In the genomic region with DNA sequence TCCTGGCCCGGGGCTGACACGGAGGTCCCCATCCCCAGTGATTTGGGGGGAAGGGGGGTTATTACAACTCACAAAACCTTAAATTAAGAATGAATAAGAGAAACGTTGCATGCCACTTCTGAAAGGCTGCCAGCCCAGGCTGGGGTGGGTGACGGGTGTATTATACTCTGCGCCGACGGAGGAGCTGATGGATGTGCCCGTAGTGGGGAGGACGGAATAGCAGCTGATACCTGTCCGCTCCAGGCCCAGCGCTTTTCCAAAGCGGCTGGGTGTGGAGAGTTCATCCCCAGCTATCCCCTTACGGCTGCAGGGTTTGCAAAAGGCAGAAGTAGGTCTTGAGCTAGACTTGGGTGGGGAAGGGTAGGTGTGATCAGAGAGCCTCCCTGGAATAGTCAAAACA, we compare ENCODE assay signal across 14 cellular contexts.
"Had no signal": no experiment of that assay in that cellular context is flagged by ENCODE, and none has a peak within 500 bp of the region (broad histone marks: within the 10 kb centered on the region; RNA-seq: fewer than 3 reads in every experiment).

No MANE protein-coding gene starts in this region.

- H2AFZ ChIP-seq: hepatocyte had no signal

- H3K79me2 ChIP-seq: hepatocyte had no signal

- H3K4me1 Mint-ChIP-seq: naive B cell had no signal

- H3K4me3 Mint-ChIP-seq: nephron had no signal

- ATAC-seq: esophagus mucosa, gastroesophageal sphincter, left colon had no signal

- H3K4me2 ChIP-seq: hepatocyte had no signal

- H3K4me3 ChIP-seq: gastroesophageal sphincter, hepatocyte had no signal

- H3K9me3 ChIP-seq: gastroesophageal sphincter had no signal

- H3K27ac ChIP-seq: gastroesophageal sphincter, hepatocyte had no signal

- DNase-seq: effector memory CD4-positive, alpha-beta T cell; glutamatergic neuron; kidney; left colon; mesendoderm; naive B cell; small intestine; stimulated activated CD4-positive, alpha-beta T cell treated with anti-CD3 and anti-CD28 coated beads, Interleukin-12 subunit alpha, Interleukin-12 subunit beta, amount 100 ng/mL, for 4 hours; stimulated activated naive CD4-positive, alpha-beta T cell treated with Interleukin-2 at 50 U/mL for 16 hours; trophoblast cell had no signal

- H3K36me3 ChIP-seq: gastroesophageal sphincter had no signal

- H3K27ac Mint-ChIP-seq: naive B cell, nephron had no signal
